Comparison of ENCODE assay signal across 28 cellular contexts in genomic region chr7:78345979-78346378, GRCh38.
DNase-seq lines count a peak whose midpoint lies in the region; ATAC-seq and TF ChIP-seq lines count a peak whose summit lies in the region.
"Had no signal": no experiment of that assay in that cellular context is flagged by ENCODE, and none has a peak within 500 bp of the region (broad histone marks: within the 10 kb centered on the region; RNA-seq: fewer than 3 reads in every experiment).

No MANE protein-coding gene starts in this region.

- H3K4me1 ChIP-seq in cardiac muscle cell (ENCODE audit: low read depth) (peaks cover 31% of the 10 kb centered on the region), heart left ventricle (peaks cover 0 to 9% (median 0%) of the 10 kb centered on the region in 12 donors), lower lobe of right lung (peaks cover 8% of the 10 kb centered on the region), upper lobe of right lung (no peaks in the 10 kb centered on the region), SJCRH30 (no peaks in the 10 kb centered on the region)
- H3K4me1 ChIP-seq: adrenal gland, gastrocnemius medialis, thyroid gland had no signal

- H3K27me3 ChIP-seq in cardiac muscle cell (no peaks in the 10 kb centered on the region), heart left ventricle (no peaks in the 10 kb centered on the region), lower lobe of right lung (ENCODE audit: low read depth) (no peaks in the 10 kb centered on the region), upper lobe of right lung (no peaks in the 10 kb centered on the region), SJCRH30 (no peaks in the 10 kb centered on the region)
- H3K27me3 ChIP-seq: adrenal gland, gastrocnemius medialis, thyroid gland had no signal

- no peak for ATAC-seq in heart left ventricle
- ATAC-seq in lower lobe of right lung = peak; percentile 89 to 95
- peak; percentile 89 for ATAC-seq in upper lobe of right lung
- ATAC-seq in stimulated activated memory B cell treated with anti-CD40 and anti-IgM and Interleukin-4, amounts not matched to agents 10 μg/mL and 1 μg/mL and 100 μg/mL, for 72 hours = no peak
- ATAC-seq: activated CD8-positive, alpha-beta T cell treated with anti-CD3 and anti-CD28 coated beads, Interleukin-2, amount 10 ng/mL, durations not matched to agents 7 days and 5 days; gastrocnemius medialis; sciatic nerve had no signal

- H3K4me3 Mint-ChIP-seq in stimulated activated memory B cell treated with anti-CD40 and anti-IgM and Interleukin-4, amounts not matched to agents 10 μg/mL and 1 μg/mL and 100 μg/mL, for 72 hours = no peak overlapping the region
- H3K4me3 Mint-ChIP-seq: activated CD8-positive, alpha-beta T cell treated with anti-CD3 and anti-CD28 coated beads, Interleukin-2, amount 10 ng/mL, durations not matched to agents 7 days and 5 days; activated naive CD4-positive, alpha-beta T cell treated with anti-CD3 and anti-CD28 coated beads, Interleukin-2, amount 10 ng/mL, durations not matched to agents 7 days and 5 days; brain; CD8-positive, alpha-beta memory T cell; memory B cell; neural crest cell had no signal

- H3K27ac ChIP-seq in cardiac muscle cell (peak overlapping the region; percentile 38), heart left ventricle (no peak overlapping the region), lower lobe of right lung (no peak overlapping the region), upper lobe of right lung (no peak overlapping the region), SJCRH30 (no peak overlapping the region)
- H3K27ac ChIP-seq: adrenal gland, gastrocnemius medialis, thyroid gland had no signal

- H3K4me1 Mint-ChIP-seq in stimulated activated memory B cell treated with anti-CD40 and anti-IgM and Interleukin-4, amounts not matched to agents 10 μg/mL and 1 μg/mL and 100 μg/mL, for 72 hours = no peaks in the 10 kb centered on the region
- H3K4me1 Mint-ChIP-seq: activated naive CD4-positive, alpha-beta T cell treated with anti-CD3 and anti-CD28 coated beads, Interleukin-2, amount 10 ng/mL, durations not matched to agents 7 days and 5 days; CD8-positive, alpha-beta memory T cell; memory B cell had no signal

- no peaks in the 10 kb centered on the region for H3K9me3 Mint-ChIP-seq in stimulated activated memory B cell treated with anti-CD40 and anti-IgM and Interleukin-4, amounts not matched to agents 10 μg/mL and 1 μg/mL and 100 μg/mL, for 72 hours
- H3K9me3 Mint-ChIP-seq: activated naive CD4-positive, alpha-beta T cell treated with anti-CD3 and anti-CD28 coated beads, Interleukin-2, amount 10 ng/mL, durations not matched to agents 7 days and 5 days; memory B cell; neural crest cell had no signal

- H3K27ac Mint-ChIP-seq in stimulated activated memory B cell treated with anti-CD40 and anti-IgM and Interleukin-4, amounts not matched to agents 10 μg/mL and 1 μg/mL and 100 μg/mL, for 72 hours = no peak overlapping the region
- H3K27ac Mint-ChIP-seq: activated CD8-positive, alpha-beta T cell treated with anti-CD3 and anti-CD28 coated beads, Interleukin-2, amount 10 ng/mL, durations not matched to agents 7 days and 5 days; activated naive CD4-positive, alpha-beta T cell treated with anti-CD3 and anti-CD28 coated beads, Interleukin-2, amount 10 ng/mL, durations not matched to agents 7 days and 5 days; CD8-positive, alpha-beta memory T cell; memory B cell had no signal

- WGBS in heart left ventricle, 4 donors = 42 to 56% (median 52%) methylated on average over 3 of the region's 3 CpGs

- no peaks in the 10 kb centered on the region for H3K27me3 Mint-ChIP-seq in stimulated activated memory B cell treated with anti-CD40 and anti-IgM and Interleukin-4, amounts not matched to agents 10 μg/mL and 1 μg/mL and 100 μg/mL, for 72 hours
- H3K27me3 Mint-ChIP-seq: activated naive CD4-positive, alpha-beta T cell treated with anti-CD3 and anti-CD28 coated beads, Interleukin-2, amount 10 ng/mL, durations not matched to agents 7 days and 5 days; brain; CD8-positive, alpha-beta memory T cell had no signal

- H3K36me3 ChIP-seq in cardiac muscle cell (no peaks in the 10 kb centered on the region), heart left ventricle (no peaks in the 10 kb centered on the region), lower lobe of right lung (no peaks in the 10 kb centered on the region), upper lobe of right lung (no peaks in the 10 kb centered on the region), SJCRH30 (no peaks in the 10 kb centered on the region)
- H3K36me3 ChIP-seq: adrenal gland, gastrocnemius medialis, thyroid gland had no signal

- intact Hi-C loops in heart left ventricle (cut with DNase I) (no loop called here), lower lobe of right lung (cut with DNase I) (no loop called here), upper lobe of right lung (cut with DNase I) (no loop called here)

- peak in 1 of 2 donors; percentile 52 for DNase-seq in cardiac muscle cell (ENCODE audit: low read depth in 1 of 2, low spot score in 1 of 2)
- no peak for DNase-seq in heart left ventricle
- peak; percentile 23 for DNase-seq in NCI-H69 (lab: John Stamatoyannopoulos, UW)
- DNase-seq in lower lobe of right lung = peak; percentile 64
- peak; percentile 71 for DNase-seq in upper lobe of right lung
- no peak for DNase-seq in activated effector memory CD4-positive, alpha-beta T cell treated with anti-CD3 and anti-CD28 coated beads, Interleukin-2, amount 50 U/mL, for 16 hours
- DNase-seq in SJCRH30 = no peak
- DNase-seq: activated CD4-positive, alpha-beta T cell treated with anti-CD3 and anti-CD28 coated beads for 4 hours; activated CD8-positive, alpha-beta T cell treated with anti-CD3 and anti-CD28 coated beads, Interleukin-2, amount 10 ng/mL, durations not matched to agents 7 days and 5 days; activated naive CD4-positive, alpha-beta T cell treated with anti-CD3 and anti-CD28 coated beads, Interleukin-2, amount 10 ng/mL, durations not matched to agents 7 days and 5 days; adrenal gland; CD8-positive, alpha-beta memory T cell; DMS 273 treated with DMSO at 0.1 percent for 48 hours; gastrocnemius medialis; H7; hippocampal formation; KG1; NCI-H510A treated with DMSO at 0.1 percent for 48 hours; posterior cingulate gyrus; SHP77; stimulated activated CD4-positive, alpha-beta T cell treated with anti-CD3 and anti-CD28 coated beads, Interleukin-2, amount 100 ng/mL, for 48 hours; T-helper 9 cell had no signal

- no peaks in the 10 kb centered on the region for H3K9me3 ChIP-seq in cardiac muscle cell (ENCODE audit: low read depth)
- no peaks in the 10 kb centered on the region for H3K9me3 ChIP-seq in heart left ventricle
- H3K9me3 ChIP-seq in lower lobe of right lung = no peaks in the 10 kb centered on the region
- H3K9me3 ChIP-seq in upper lobe of right lung = no peaks in the 10 kb centered on the region
- H3K9me3 ChIP-seq in SJCRH30 (replicated peaks) = no peaks in the 10 kb centered on the region
- H3K9me3 ChIP-seq: adrenal gland, gastrocnemius medialis, thyroid gland had no signal

- TF ChIP-seq POLR2A in heart left ventricle (IDR thresholded peaks at IDR 0.05) = no peak

- H3K36me3 Mint-ChIP-seq in stimulated activated memory B cell treated with anti-CD40 and anti-IgM and Interleukin-4, amounts not matched to agents 10 μg/mL and 1 μg/mL and 100 μg/mL, for 72 hours = no peaks in the 10 kb centered on the region
- H3K36me3 Mint-ChIP-seq: activated naive CD4-positive, alpha-beta T cell treated with anti-CD3 and anti-CD28 coated beads, Interleukin-2, amount 10 ng/mL, durations not matched to agents 7 days and 5 days; CD8-positive, alpha-beta memory T cell; memory B cell had no signal

- H3K4me3 ChIP-seq in cardiac muscle cell (no peak overlapping the region), heart left ventricle (no peak overlapping the region), lower lobe of right lung (no peak overlapping the region), upper lobe of right lung (no peak overlapping the region), SJCRH30 (no peak overlapping the region)
- H3K4me3 ChIP-seq: adrenal gland, gastrocnemius medialis, thyroid gland had no signal

- TF ChIP-seq CTCF in cardiac muscle cell (IDR thresholded peaks at IDR 0.05; ENCODE audit: low read depth, low read length) = no peak
- TF ChIP-seq CTCF in heart left ventricle (IDR thresholded peaks at IDR 0.05) = no peak
- no peak for TF ChIP-seq CTCF in lower lobe of right lung (IDR thresholded peaks at IDR 0.05)
- no peak for TF ChIP-seq CTCF in upper lobe of right lung (IDR thresholded peaks at IDR 0.05)

Comparison
In these comparisons a context has a peak if more than half of its experiments do, and no peak if none do; other contexts are left out.
1. DNase-seq: peak in NCI-H69 (single experiment), lower lobe of right lung (single experiment) and upper lobe of right lung (single experiment); none in heart left ventricle (0 of 5), activated effector memory CD4-positive, alpha-beta T cell treated with anti-CD3 and anti-CD28 coated beads, Interleukin-2, amount 50 U/mL, for 16 hours (single experiment) and SJCRH30 (0 of 2).
2. ATAC-seq: peak in lower lobe of right lung (2 of 2) and upper lobe of right lung (single experiment); none in heart left ventricle (0 of 4) and stimulated activated memory B cell treated with anti-CD40 and anti-IgM and Interleukin-4, amounts not matched to agents 10 μg/mL and 1 μg/mL and 100 μg/mL, for 72 hours (single experiment).